17 cellular contexts compared by ENCODE assay signal in genomic region chr16:75421820-75422126, GRCh38. TPM values are rescaled to one million over a fixed set of nuclear protein-coding genes. Genes with fewer than 3 reads are reported as not detected.
DNase-seq lines count a peak whose midpoint lies in the region; TF ChIP-seq lines count a peak whose summit lies in the region.
"Had no signal": no experiment of that assay in that cellular context is flagged by ENCODE, and none has a peak within 500 bp of the region (broad histone marks: within the 10 kb centered on the region; RNA-seq: fewer than 3 reads in every experiment).

No MANE protein-coding gene starts in this region.

- H4K20me1 ChIP-seq in DOHH2 (ENCODE audit: control insufficient read depth, insufficient read depth, low read depth, low read length) = 0 out of 2 replicates have a peak, but pooled peaks cover 4% of the 10 kb centered on the region

- no peak overlapping the region for H2AFZ ChIP-seq in ACC112 (ENCODE audit: low read length, unreplicated experiment)

- H3K4me3 ChIP-seq in ACC112 (ENCODE audit: low read depth, low read length) = no peak overlapping the region
- peak overlapping the region; percentile 51; the same call in 1 of the 2 replicates for H3K4me3 ChIP-seq in DOHH2 (ENCODE audit: low read length)
- no peak overlapping the region for H3K4me3 ChIP-seq in adipocyte (ENCODE audit: low read length)
- H3K4me3 ChIP-seq in ascending aorta = no peak overlapping the region
- H3K4me3 ChIP-seq: esophagus muscularis mucosa, lung had no signal

- H3K4me1 ChIP-seq in ACC112 (ENCODE audit: control insufficient read depth, insufficient read depth, low read length, unreplicated experiment) (peaks cover 24% of the 10 kb centered on the region), DOHH2 (ENCODE audit: control insufficient read depth, low read length) (peaks cover 19% of the 10 kb centered on the region), adipocyte (ENCODE audit: control insufficient read depth, insufficient read depth, low read length) (peaks cover 31% of the 10 kb centered on the region), ascending aorta (peaks cover 5 to 17% of the 10 kb centered on the region in 2 donors)

- peak overlapping the region; percentile 6 for H3K9ac ChIP-seq in adipocyte (ENCODE audit: low read length)

- H3K27ac ChIP-seq in ACC112 (ENCODE audit: low read depth, low read length) (0 out of 2 replicates have a peak overlapping the region, but pooled peaks have one; percentile 11), DOHH2 (ENCODE audit: low read depth, low read length) (peak overlapping the region; percentile 8), ascending aorta (no peak overlapping the region)
- H3K27ac ChIP-seq: C4-2B, esophagus muscularis mucosa had no signal

- H3K9me3 ChIP-seq in DOHH2 (ENCODE audit: control insufficient read depth, insufficient read depth, low read length) (no peaks in the 10 kb centered on the region), adipocyte (ENCODE audit: control insufficient read depth, low read length) (no peaks in the 10 kb centered on the region), ascending aorta (no peaks in the 10 kb centered on the region)
- H3K9me3 ChIP-seq: esophagus muscularis mucosa had no signal

- H3K4me1 Mint-ChIP-seq in mesothelial cell of epicardium = peaks cover 35% of the 10 kb centered on the region
- peaks cover 9% of the 10 kb centered on the region for H3K4me1 Mint-ChIP-seq in T-helper 2 cell treated with Interferon-gamma antibody and Interleukin-4, amounts not matched to agents 5 μg/mL and 100 μg/mL, for 36 hours (ENCODE audit: low read depth)

- 0 out of 2 replicates have a peak, but pooled peaks cover 9% of the 10 kb centered on the region for H3F3A ChIP-seq in DOHH2 (ENCODE audit: control insufficient read depth, insufficient read depth)

- peak overlapping the region; percentile 80 for H3K27ac Mint-ChIP-seq in mesothelial cell of epicardium
- no peak overlapping the region for H3K27ac Mint-ChIP-seq in T-helper 2 cell treated with Interferon-gamma antibody and Interleukin-4, amounts not matched to agents 5 μg/mL and 100 μg/mL, for 36 hours

- no peaks in the 10 kb centered on the region for H3K27me3 Mint-ChIP-seq in mesothelial cell of epicardium (ENCODE audit: low read depth)
- no peaks in the 10 kb centered on the region for H3K27me3 Mint-ChIP-seq in T-helper 2 cell treated with Interferon-gamma antibody and Interleukin-4, amounts not matched to agents 5 μg/mL and 100 μg/mL, for 36 hours (ENCODE audit: low read depth)

- peaks cover 3% of the 10 kb centered on the region for H3K36me3 Mint-ChIP-seq in mesothelial cell of epicardium
- H3K36me3 Mint-ChIP-seq in T-helper 2 cell treated with Interferon-gamma antibody and Interleukin-4, amounts not matched to agents 5 μg/mL and 100 μg/mL, for 36 hours (ENCODE audit: low read depth) = no peaks in the 10 kb centered on the region

- DNase-seq in adipocyte (ENCODE audit: low read depth) (no peak), mesothelial cell of epicardium (ENCODE audit: low spot score in 2 of 2, unreplicated experiment in 2 of 2) (no peak), ascending aorta (ENCODE audit: low spot score in 2 of 2) (no peak), SIG-M5 treated with dmso at 0.1 percent for 504 hours (lab: John Stamatoyannopoulos, UW; ENCODE audit: unreplicated experiment) (no peak), NCI-H2196 (lab: John Stamatoyannopoulos, UW; ENCODE audit: unreplicated experiment) (no peak)
- DNase-seq in T-helper 2 cell treated with Interferon-gamma antibody and Interleukin-4, amounts not matched to agents 5 μg/mL and 100 μg/mL, for 36 hours (ENCODE audit: low spot score) = no peak
- DNase-seq: activated CD4-positive, CD25-positive, alpha-beta regulatory T cell; activated gamma-delta T cell; hypothalamus; NCI-H1092; stimulated activated CD4-positive, alpha-beta T cell treated with anti-CD3 and anti-CD28 coated beads, Interleukin-4, amount 100 ng/mL, for 4 hours; stimulated activated naive CD4-positive, alpha-beta T cell treated with Interleukin-2 at 50 U/mL for 16 hours had no signal

- TF ChIP-seq CTCF in DOHH2 (IDR thresholded peaks at IDR 0.05; ENCODE audit: low read depth, low read length, poor library complexity, severe bottlenecking) (no peak), mesothelial cell of epicardium (IDR thresholded peaks at IDR 0.05; ENCODE audit: unreplicated experiment) (no peak), ascending aorta (IDR thresholded peaks at IDR 0.05) (no peak)

- no peak overlapping the region for H3K4me3 Mint-ChIP-seq in mesothelial cell of epicardium
- H3K4me3 Mint-ChIP-seq in T-helper 2 cell treated with Interferon-gamma antibody and Interleukin-4, amounts not matched to agents 5 μg/mL and 100 μg/mL, for 36 hours = no peak overlapping the region

- H3K27me3 ChIP-seq in ACC112 (ENCODE audit: insufficient read depth, low read length) (no peaks in the 10 kb centered on the region), DOHH2 (ENCODE audit: control insufficient read depth, low read length) (no peaks in the 10 kb centered on the region), adipocyte (replicated peaks; ENCODE audit: control insufficient read depth, insufficient read depth, low read length) (no peaks in the 10 kb centered on the region), ascending aorta (no peaks in the 10 kb centered on the region)
- H3K27me3 ChIP-seq: esophagus muscularis mucosa had no signal

- H3K36me3 ChIP-seq in ACC112 (ENCODE audit: insufficient read depth, low read length) (no peaks in the 10 kb centered on the region), DOHH2 (ENCODE audit: control insufficient read depth, low read length) (no peaks in the 10 kb centered on the region), adipocyte (ENCODE audit: control insufficient read depth, insufficient read depth, low read length, severe bottlenecking) (no peaks in the 10 kb centered on the region), ascending aorta (no peaks in the 10 kb centered on the region)
- H3K36me3 ChIP-seq: esophagus muscularis mucosa had no signal

- intact Hi-C loops in ascending aorta (cut with DNase I) = no loop called here

- H3K4me2 ChIP-seq in DOHH2 (ENCODE audit: low read length) = peak overlapping the region; percentile 72

- H3K9me2 ChIP-seq in DOHH2 (replicated peaks; ENCODE audit: control insufficient read depth, low read length) = no peaks in the 10 kb centered on the region

- H3K79me2 ChIP-seq in ACC112 (ENCODE audit: control insufficient read depth, insufficient read depth, low read length, unreplicated experiment) (peaks cover 77% of the 10 kb centered on the region), DOHH2 (ENCODE audit: control insufficient read depth, low read length) (peaks cover 89% of the 10 kb centered on the region)

- no peaks in the 10 kb centered on the region for H3K9me3 Mint-ChIP-seq in mesothelial cell of epicardium
- H3K9me3 Mint-ChIP-seq in T-helper 2 cell treated with Interferon-gamma antibody and Interleukin-4, amounts not matched to agents 5 μg/mL and 100 μg/mL, for 36 hours = no peaks in the 10 kb centered on the region

RNA-seq across cellular contexts. Expression of gene CFDP1, which starts 11.5 kb away (rescaled TPM):
- 86.7 to 89.1 TPM (median 87.0 TPM) in 3 replicates for total RNA-seq in mesothelial cell of epicardium
- 8.3 TPM for total RNA-seq in ascending aorta

RNA-seq across cellular contexts. Expression of gene TMEM170A, which starts 42.7 kb away (rescaled TPM):
- total RNA-seq in mesothelial cell of epicardium = 37.1 to 40.2 TPM (median 38.4 TPM) in 3 replicates
- 33.0 TPM for total RNA-seq in ascending aorta

Comparison
In these comparisons a context has a peak if more than half of its experiments do, and no peak if none do; other contexts are left out.
1. H3K27ac ChIP-seq: peak in ACC112 (single experiment) and DOHH2 (single experiment); none in ascending aorta (0 of 2).